ENCODE assay signal across 1 cellular context in the genomic region with DNA sequence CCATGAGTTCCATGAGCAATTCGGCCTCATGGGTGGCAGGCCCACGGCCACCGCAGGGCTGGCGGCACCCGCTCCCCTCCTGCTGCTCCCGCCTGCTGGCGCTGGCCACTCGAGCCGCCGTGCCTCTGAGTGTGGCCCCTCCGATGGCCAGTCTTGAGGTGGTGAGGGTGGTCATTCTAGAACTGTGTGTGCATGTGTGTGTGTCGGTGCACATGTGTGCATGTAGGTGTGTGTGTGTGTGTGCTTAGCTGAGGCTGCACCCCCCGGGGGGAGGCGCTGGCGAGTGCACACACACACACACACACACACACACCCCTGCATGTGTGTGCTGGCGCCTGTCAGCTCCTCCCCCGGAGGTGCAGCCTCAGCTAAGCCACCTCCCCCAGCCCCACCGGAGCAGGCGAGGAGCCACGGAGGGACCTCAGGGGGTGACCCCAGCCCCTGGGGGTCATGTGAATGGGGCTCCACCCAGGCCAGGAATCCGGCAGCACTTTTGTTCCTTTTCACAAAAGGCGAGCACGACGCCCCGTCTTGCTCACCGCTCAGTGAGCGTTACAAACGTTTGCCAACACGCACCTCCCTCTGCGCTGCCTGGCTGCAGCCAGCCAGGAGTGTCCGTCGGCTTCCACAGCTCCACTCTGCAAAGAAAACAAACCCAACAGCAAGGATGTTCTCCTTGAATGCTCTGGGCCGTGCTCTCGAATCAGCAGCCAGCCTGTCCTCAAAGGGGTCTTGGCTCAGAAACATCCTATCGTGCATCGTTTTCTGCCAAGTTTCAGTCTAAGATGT.
TF ChIP-seq lines count a peak whose summit lies in the region.

No MANE protein-coding gene starts in this region.

TF ChIP-seq in HepG2, 621 proteins besides CTCF, POLR2A, EP300 and RAD21:
- TF ChIP-seq KDM5B (CRISPR knock-in tag; IDR thresholded peaks at IDR 0.05; ENCODE audit: borderline replicate concordance) (no peak), MAFG (CRISPR knock-in tag; IDR thresholded peaks at IDR 0.05) (no peak), XRCC5 (optimal IDR thresholded peaks at IDR 0.05; ENCODE audit: low read length) (no peak), HMGXB3 (CRISPR knock-in tag; IDR thresholded peaks at IDR 0.05; ENCODE audit: borderline replicate concordance) (no peak), YY1 (IDR thresholded peaks at IDR 0.05; ENCODE audit: insufficient read depth, insufficient replicate concordance, low read depth, low read length) (no peak), CBX5 (CRISPR knock-in tag; IDR thresholded peaks at IDR 0.05; ENCODE audit: borderline replicate concordance) (no peak)
